9 cellular contexts compared by ENCODE assay signal in the genomic region with DNA sequence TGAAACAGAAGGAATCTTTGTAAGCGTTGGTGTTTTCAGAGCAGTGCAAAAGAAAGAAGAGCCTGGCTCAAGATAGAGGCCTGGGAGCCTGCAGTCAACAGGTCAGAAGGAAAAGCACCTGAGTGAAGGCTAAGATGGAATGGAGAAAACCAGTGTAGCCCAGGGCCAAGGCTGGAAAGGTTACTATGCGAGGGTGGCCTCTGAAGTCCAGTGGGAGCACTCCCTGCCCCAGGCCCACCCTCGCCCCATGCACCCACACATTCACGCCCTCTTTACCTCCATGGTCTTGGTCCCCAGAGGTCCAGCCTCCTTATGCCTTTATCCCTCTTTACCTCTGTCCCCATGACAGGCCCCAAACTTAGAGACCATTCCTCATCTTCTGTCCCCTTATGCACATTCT.
"Had no signal": no experiment of that assay in that cellular context is flagged by ENCODE, and none has a peak within 500 bp of the region (broad histone marks: within the 10 kb centered on the region; RNA-seq: fewer than 3 reads in every experiment).

No MANE protein-coding gene starts in this region.

- H3K4me1 Mint-ChIP-seq: GM23338, H9 had no signal

- H3K4me3 ChIP-seq: GM23248, GM23338, HAP-1 had no signal

- H3K36me3 ChIP-seq: HAP-1 had no signal

- ATAC-seq: GM23338, HCT116 had no signal

- H3K4me1 ChIP-seq: HAP-1 had no signal

- H3K4me3 Mint-ChIP-seq: GM23338, H9, HFFc6 had no signal

- H3K9me3 Mint-ChIP-seq: GM23338 had no signal

- H3K9me3 ChIP-seq: HAP-1 had no signal

- H3K27ac ChIP-seq: GM23248 had no signal

- H3K27ac Mint-ChIP-seq: GM23338, HFFc6 had no signal

- DNase-seq: GM23248, GOT3, H7, H9, HCEC 1CT, HFFc6 had no signal
